Comparison of ENCODE assay signal across 1 cellular context in the genomic region with DNA sequence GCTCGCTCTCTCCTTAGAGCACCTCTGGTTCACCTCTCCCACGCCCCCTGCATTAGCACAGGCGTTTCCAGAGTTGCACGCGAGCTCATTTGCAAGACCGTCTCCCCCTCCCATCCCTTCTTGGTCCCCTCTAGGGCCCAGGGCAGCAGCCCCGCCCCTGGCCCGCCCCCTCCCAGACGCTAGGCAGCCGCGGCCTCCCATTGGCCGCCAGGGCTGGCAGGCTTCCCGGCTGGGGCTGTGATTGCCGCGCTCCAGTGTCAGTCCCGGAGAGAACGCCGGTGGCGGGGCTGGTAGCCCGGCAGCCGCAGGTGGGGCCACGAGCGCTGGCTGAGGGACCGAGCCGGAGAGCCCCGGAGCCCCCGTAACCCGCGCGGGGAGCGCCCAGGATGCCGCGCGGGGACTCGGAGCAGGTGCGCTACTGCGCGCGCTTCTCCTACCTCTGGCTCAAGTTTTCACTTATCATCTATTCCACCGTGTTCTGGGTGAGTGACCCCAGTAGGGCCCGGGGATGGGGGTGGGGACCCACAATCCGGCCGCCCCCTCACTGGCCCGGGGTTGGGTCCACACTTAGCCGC.
TF ChIP-seq lines count a peak whose summit lies in the region.

TSPAN15 (plus strand) TSS at position 257 of the 575 bp plus-strand sequence; CDS start at position 387, 130 bp downstream.

TF ChIP-seq in H1, 55 proteins besides CTCF, POLR2A, EP300 and RAD21:
- TF ChIP-seq HDAC2 (IDR thresholded peaks at IDR 0.05; ENCODE audit: borderline replicate concordance in 1 of 2, low read depth in 2 of 2, low read length in 2 of 2) (0 out of 4 replicates have a peak, but pooled peaks of 1 of the 2 experiments have one; percentile 45), PHF8 (conservative IDR thresholded peaks at IDR 0.05; ENCODE audit: low read depth, low read length) (peak; percentile 51), CHD2 (IDR thresholded peaks at IDR 0.05; ENCODE audit: low read length) (peak; percentile 88), TCF12 (IDR thresholded peaks at IDR 0.05; ENCODE audit: low read depth, low read length) (0 out of 2 replicates have a peak, but pooled peaks have one; percentile 40), CREB1 (IDR thresholded peaks at IDR 0.05) (peak; percentile 47; the same call in 1 of the 2 replicates), SP2 (IDR thresholded peaks at IDR 0.05; ENCODE audit: low read length) (peak; percentile 85), RXRA (IDR thresholded peaks at IDR 0.05; ENCODE audit: insufficient read depth, low read depth, low read length) (0 out of 2 replicates have a peak, but pooled peaks have one; percentile 69), SIN3A (conservative IDR thresholded peaks at IDR 0.05 in 1 of 2, IDR thresholded peaks at IDR 0.05 in 1 of 2; ENCODE audit: low read depth in 1 of 2, low read length in 2 of 2) (peak in 1 of 2 experiments; percentile 13; a peak in 1 of 4 replicates), RFX5 (IDR thresholded peaks at IDR 0.05; ENCODE audit: borderline replicate concordance, low read depth, low read length) (no peak), EZH2 (IDR thresholded peaks at IDR 0.05; ENCODE audit: low read depth, low read length, severe bottlenecking) (no peak), POLR2AphosphoS5 (IDR thresholded peaks at IDR 0.05; ENCODE audit: low read depth, low read length) (peak; percentile 77), CHD1 (IDR thresholded peaks at IDR 0.05; ENCODE audit: low read depth, low read length) (no peak), SP4 (IDR thresholded peaks at IDR 0.05; ENCODE audit: low read length) (peak; percentile 46; the same call in 1 of the 2 replicates), EGR1 (IDR thresholded peaks at IDR 0.05; ENCODE audit: borderline replicate concordance, low read depth, low read length) (peak; percentile 40; the same call in 1 of the 2 replicates), RNF2 (IDR thresholded peaks at IDR 0.05; ENCODE audit: borderline replicate concordance, low read depth, low read length, missing control alignments, poor library complexity, severe bottlenecking) (no peak), KDM5A (IDR thresholded peaks at IDR 0.05; ENCODE audit: low read length) (no peak), ASH2L (IDR thresholded peaks at IDR 0.05; ENCODE audit: low read length) (peak; percentile 74), SP1 (IDR thresholded peaks at IDR 0.05; ENCODE audit: low read depth, low read length) (peak; percentile 96), KDM4A (IDR thresholded peaks at IDR 0.05; ENCODE audit: low read depth, low read length, severe bottlenecking) (peak; percentile 96)
